9 cellular contexts compared by ENCODE assay signal in genomic region chr3:10808974-10809373, GRCh38. TPM values are rescaled to one million over a fixed set of nuclear protein-coding genes. Genes with fewer than 3 reads are reported as not detected.
"Had no signal": no experiment of that assay in that cellular context is flagged by ENCODE, and none has a peak within 500 bp of the region (broad histone marks: within the 10 kb centered on the region; RNA-seq: fewer than 3 reads in every experiment).

No MANE protein-coding gene starts in this region.

- FAIRE-seq: G401.6, GM12878, GM12891, GM12892, GM18507, GM19239 had no signal

- H3K4me3 ChIP-seq: GM12878 had no signal

- DNase-seq: GDM1, GF-D8 had no signal

- ATAC-seq: GM12878 had no signal

RNA-seq across cellular contexts. Expression of gene SLC6A11, which starts 7.1 kb away (rescaled TPM):
- total RNA-seq: G401, GM12878 had no signal
- polyA plus RNA-seq: GM12878 had no signal
